In genomic region chr7:1290262-1291039, GRCh38 we compare ENCODE assay signal across 10 cellular contexts. TPM values are rescaled to one million over a fixed set of nuclear protein-coding genes. Genes with fewer than 3 reads are reported as not detected.
DNase-seq lines count a peak whose midpoint lies in the region; ATAC-seq and TF ChIP-seq lines count a peak whose summit lies in the region.
"Had no signal": no experiment of that assay in that cellular context is flagged by ENCODE, and none has a peak within 500 bp of the region (broad histone marks: within the 10 kb centered on the region; RNA-seq: fewer than 3 reads in every experiment).

No MANE protein-coding gene starts in this region.

- POLR2A ChIA-PET in CD8-positive, alpha-beta T cell (lab: Charles Lee), result interaction anchor here (0.7 kb wide), 1 partner anchor 551 kb away, joined by 3 read pairs; no protein-coding TSS in a partner anchor

- CTCF ChIA-PET in CD8-positive, alpha-beta T cell (lab: Charles Lee), result no interaction called here

- H3K4me1 ChIP-seq in CD8-positive, alpha-beta T cell (ENCODE audit: insufficient read depth, low read length), result peaks cover 4% of the 10 kb centered on the region
- no peaks in the 10 kb centered on the region for H3K4me1 ChIP-seq in prostate gland (replicated peaks)

- peak in 4 of 7 experiments; percentile 15 to 34 (median 28) for DNase-seq in CD8-positive, alpha-beta T cell
- DNase-seq in NB4 (ENCODE audit: low read depth) (peak; percentile 50), left cardiac atrium (peak; percentile 27), prostate gland (ENCODE audit: low spot score) (peak; percentile 28), germinal center (ENCODE audit: low spot score) (no peak)

- H3K9me3 Mint-ChIP-seq in CD8-positive, alpha-beta T cell, result no peaks in the 10 kb centered on the region
- no peaks in the 10 kb centered on the region for H3K9me3 Mint-ChIP-seq in activated naive CD8-positive, alpha-beta T cell (ENCODE audit: low read depth)

- ATAC-seq in CD8-positive, alpha-beta T cell, result peak; percentile 61
- ATAC-seq in left cardiac atrium (peak; percentile 51 to 67), GM18520 (IDR thresholded peaks at IDR 0.05; ENCODE audit: unreplicated experiment) (no peak), GM21367 (IDR thresholded peaks at IDR 0.05; ENCODE audit: unreplicated experiment) (no peak)

- no peaks in the 10 kb centered on the region for H3K36me3 Mint-ChIP-seq in CD8-positive, alpha-beta T cell
- no peaks in the 10 kb centered on the region for H3K36me3 Mint-ChIP-seq in activated naive CD8-positive, alpha-beta T cell

- H3K9me3 ChIP-seq in CD8-positive, alpha-beta T cell (ENCODE audit: low read length), result no peaks in the 10 kb centered on the region
- no peaks in the 10 kb centered on the region for H3K9me3 ChIP-seq in prostate gland

- peaks cover 6% of the 10 kb centered on the region for H3K4me1 Mint-ChIP-seq in CD8-positive, alpha-beta T cell (ENCODE audit: low read depth)
- peaks cover 11% of the 10 kb centered on the region for H3K4me1 Mint-ChIP-seq in activated naive CD8-positive, alpha-beta T cell (ENCODE audit: low read depth)

- TF ChIP-seq POLR2A in NB4 (IDR thresholded peaks at IDR 0.05; ENCODE audit: extremely low read depth, insufficient read length), result no peak
- no peak for TF ChIP-seq POLR2A in prostate gland (IDR thresholded peaks at IDR 0.05)

- H3K27ac ChIP-seq in CD8-positive, alpha-beta T cell (ENCODE audit: low read depth, low read length), result no peak overlapping the region
- H3K27ac ChIP-seq in prostate gland, result no peak overlapping the region

- no peak overlapping the region for H3K27ac Mint-ChIP-seq in CD8-positive, alpha-beta T cell
- no peak overlapping the region for H3K27ac Mint-ChIP-seq in activated naive CD8-positive, alpha-beta T cell

- intact Hi-C loops in CD8-positive, alpha-beta T cell (cut with DNase I, micrococcal nuclease), result no loop called here
- intact Hi-C loops in left cardiac atrium (cut with DNase I), result no loop called here
- intact Hi-C loops in prostate gland (cut with DNase I), result no loop called here

- H3K4me3 ChIP-seq in CD8-positive, alpha-beta T cell (ENCODE audit: low read depth, low read length), result peak overlapping the region; percentile 57
- no peak overlapping the region for H3K4me3 ChIP-seq in NB4 (ENCODE audit: low read depth, low read length)
- H3K4me3 ChIP-seq in prostate gland, result peak overlapping the region; percentile 16 to 24

- no peaks in the 10 kb centered on the region for H3K36me3 ChIP-seq in CD8-positive, alpha-beta T cell (ENCODE audit: insufficient read depth, low read length)
- no peaks in the 10 kb centered on the region for H3K36me3 ChIP-seq in prostate gland

- no peak for TF ChIP-seq CTCF in CD8-positive, alpha-beta T cell (IDR thresholded peaks at IDR 0.05)
- TF ChIP-seq CTCF in NB4 (IDR thresholded peaks at IDR 0.05; ENCODE audit: low read depth, low read length), result peak; percentile 24
- peak in 1 of 4 experiments; percentile 11 for TF ChIP-seq CTCF in prostate gland (IDR thresholded peaks at IDR 0.05)

- peak overlapping the region; percentile 79 for H3K4me3 Mint-ChIP-seq in CD8-positive, alpha-beta T cell
- H3K4me3 Mint-ChIP-seq in activated naive CD8-positive, alpha-beta T cell, result peak overlapping the region; percentile 81

- WGBS in prostate gland, result 4% methylated on average over 37 of the region's 50 CpGs

- peaks cover 3% of the 10 kb centered on the region for H3K27me3 ChIP-seq in CD8-positive, alpha-beta T cell (ENCODE audit: insufficient read depth, low read length)
- H3K27me3 ChIP-seq in prostate gland (replicated peaks; ENCODE audit: insufficient read depth), result peaks cover 6% of the 10 kb centered on the region

- peaks cover 13% of the 10 kb centered on the region for H3K27me3 Mint-ChIP-seq in CD8-positive, alpha-beta T cell (ENCODE audit: low read depth)
- H3K27me3 Mint-ChIP-seq in activated naive CD8-positive, alpha-beta T cell, result peaks cover 2% of the 10 kb centered on the region

RNA-seq across cellular contexts. Expression of gene UNCX, which starts 57.8 kb away (rescaled TPM):
- not detected for total RNA-seq in CD8-positive, alpha-beta T cell
- total RNA-seq in left cardiac atrium (not detected), prostate gland (not detected)
- total RNA-seq: HT1080, pulmonary artery endothelial cell had no signal

Comparison
In these comparisons a context has a peak if more than half of its experiments do, and no peak if none do; other contexts are left out.
1. ATAC-seq: peak in CD8-positive, alpha-beta T cell (single experiment) and left cardiac atrium (2 of 2); none in GM18520 (single experiment) and GM21367 (single experiment).